16 cellular contexts compared by ENCODE assay signal in the genomic region with DNA sequence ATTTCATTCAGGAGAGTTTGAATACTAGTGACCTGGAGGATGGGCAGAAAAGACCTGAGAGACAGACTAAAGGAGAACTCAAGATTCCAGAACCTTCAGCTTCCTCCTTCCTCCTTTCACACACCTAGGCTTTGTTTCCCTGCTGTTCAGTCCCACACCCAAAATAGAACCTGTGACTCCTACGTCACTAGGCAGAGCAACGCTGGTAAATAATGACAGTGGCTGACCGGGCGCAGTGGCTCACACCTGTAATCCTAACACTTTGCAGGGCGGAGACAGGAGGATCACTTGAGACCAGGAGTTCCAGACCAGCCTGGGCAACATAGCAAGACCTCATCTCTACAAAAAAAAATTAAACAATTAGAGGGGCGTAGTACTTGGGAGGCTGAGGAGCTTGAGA.
A peak's percentile ranks its signal among the peaks of the same experiment; 100 is the strongest.
DNase-seq lines count a peak whose midpoint lies in the region; ATAC-seq, FAIRE-seq and TF ChIP-seq lines count a peak whose summit lies in the region.
"Had no signal": no experiment of that assay in that cellular context is flagged by ENCODE, and none has a peak within 500 bp of the region (broad histone marks: within the 10 kb centered on the region; RNA-seq: fewer than 3 reads in every experiment).

No MANE protein-coding gene starts in this region.

- no peak for TF ChIP-seq CTCF in HepG2 (CRISPR knock-in tag; IDR thresholded peaks at IDR 0.05)
- no peak for TF ChIP-seq CTCF in right lobe of liver (IDR thresholded peaks at IDR 0.05)
- TF ChIP-seq CTCF in mucosa of descending colon (IDR thresholded peaks at IDR 0.05), result no peak
- TF ChIP-seq CTCF in smooth muscle cell (IDR thresholded peaks at IDR 0.05; ENCODE audit: borderline replicate concordance, insufficient read depth, poor library complexity, severe bottlenecking), result no peak
- TF ChIP-seq CTCF in GM13976 (IDR thresholded peaks at IDR 0.05; ENCODE audit: borderline replicate concordance, control extremely low read depth, extremely low read depth, insufficient read depth, missing control alignments), result no peak

- CTCF ChIA-PET in HepG2 (lab: Yijun Ruan, JAX; ENCODE audit: low intra/inter-chr PET ratio, low total read pairs), result no interaction called here

- no peak overlapping the region for H3K4me2 ChIP-seq in HepG2 (ENCODE audit: low read depth, low read length)
- H3K4me2 ChIP-seq in smooth muscle cell, result no peak overlapping the region

- no peak for TF ChIP-seq EP300 in HepG2 (IDR thresholded peaks at IDR 0.05; ENCODE audit: low read depth in 2 of 2, low read length in 2 of 2)
- no peak for TF ChIP-seq EP300 in HepG2 (CRISPR knock-in tag; IDR thresholded peaks at IDR 0.05; ENCODE audit: borderline replicate concordance)

- TF ChIP-seq POLR2A in HepG2 (IDR thresholded peaks at IDR 0.05; ENCODE audit: insufficient read depth in 1 of 2, low read depth in 2 of 2, low read length in 2 of 2) (no peak), right lobe of liver (IDR thresholded peaks at IDR 0.05) (no peak)

- no peaks in the 10 kb centered on the region for H3F3A ChIP-seq in smooth muscle cell (ENCODE audit: low read depth)

- H4K20me1 ChIP-seq in HepG2 (ENCODE audit: insufficient read depth, low read length) (no peaks in the 10 kb centered on the region), smooth muscle cell (ENCODE audit: low read depth) (no peaks in the 10 kb centered on the region)

- in situ Hi-C loops in HepG2 (cut with HindIII; ENCODE audit: extremely low pct_ligation_motif_present, low pct_unique_long_range_greater_than_20kb), result no loop called here
- in situ Hi-C loops in GM13976 (cut with MboI; ENCODE audit: low sequenced_read_pairs, unreplicated experiment), result no loop called here

- peaks cover 22 to 85% of the 10 kb centered on the region in 2 experiments for H3K27me3 ChIP-seq in HepG2 (ENCODE audit: control insufficient read depth in 1 of 2, insufficient read depth in 2 of 2, low read length in 2 of 2)
- no peaks in the 10 kb centered on the region for H3K27me3 ChIP-seq in right lobe of liver
- no peaks in the 10 kb centered on the region for H3K27me3 ChIP-seq in smooth muscle cell (ENCODE audit: low read depth)

- H3K79me2 ChIP-seq in HepG2 (ENCODE audit: insufficient read depth, low read length) (no peaks in the 10 kb centered on the region), smooth muscle cell (ENCODE audit: low read depth) (no peaks in the 10 kb centered on the region)

- FAIRE-seq in HepG2 (lab: Jason Lieb, UNC), result no peak
- FAIRE-seq: GM18507 had no signal

- WGBS in HepG2 (ENCODE audit: low lambda C conversion rate), result 9% methylated on average over 6 of the region's 6 CpGs
- WGBS in right lobe of liver (ENCODE audit: insufficient coverage, low coverage, low lambda C conversion rate, missing lambda C conversion rate), result 52% methylated on average over 6 of the region's 6 CpGs
- WGBS in smooth muscle cell (ENCODE audit: low lambda C conversion rate), result 97% methylated on average over 6 of the region's 6 CpGs

- no peak overlapping the region for H2AFZ ChIP-seq in HepG2 (ENCODE audit: low read length)
- H2AFZ ChIP-seq in smooth muscle cell (ENCODE audit: low read depth), result no peak overlapping the region

- BruUV-seq in HepG2 (replicated peaks; lab: Mats Ljungman, UMichigan), result no TSS peak

- H3K27ac ChIP-seq in HepG2 (ENCODE audit: extremely low read length, insufficient read depth, low read length), result no peak overlapping the region
- no peak overlapping the region for H3K27ac ChIP-seq in right lobe of liver
- H3K27ac ChIP-seq in smooth muscle cell (ENCODE audit: low read depth), result peak overlapping the region; percentile 30

- H3K9ac ChIP-seq in HepG2 (ENCODE audit: insufficient read depth, low read depth, low read length) (no peak overlapping the region), smooth muscle cell (ENCODE audit: low read depth) (no peak overlapping the region)

- POLR2A ChIA-PET in HepG2 (lab: Yijun Ruan, JAX), result no interaction called here

- no peaks in the 10 kb centered on the region for H3K9me3 ChIP-seq in HepG2 (ENCODE audit: low read length)
- no peaks in the 10 kb centered on the region for H3K9me3 ChIP-seq in right lobe of liver
- no peaks in the 10 kb centered on the region for H3K9me3 ChIP-seq in mucosa of descending colon
- no peaks in the 10 kb centered on the region for H3K9me3 ChIP-seq in smooth muscle cell (replicated peaks; ENCODE audit: low read depth)

- intact Hi-C loops in HepG2 (cut with micrococcal nuclease; ENCODE audit: unreplicated experiment), result no loop called here
- intact Hi-C loops in right lobe of liver (cut with DNase I), result no loop called here
- intact Hi-C loops in mucosa of descending colon (cut with DNase I, micrococcal nuclease), result no loop called here

- ATAC-seq in HepG2 (no peak), right lobe of liver (no peak), mucosa of descending colon (peak; percentile 90)

- H3K36me3 ChIP-seq in HepG2 (replicated peaks in 1 of 2; ENCODE audit: control insufficient read depth in 1 of 2, insufficient read depth in 2 of 2, low read length in 2 of 2) (no peaks in the 10 kb centered on the region), right lobe of liver (no peaks in the 10 kb centered on the region), mucosa of descending colon (ENCODE audit: low read depth) (no peaks in the 10 kb centered on the region), smooth muscle cell (ENCODE audit: low read depth) (no peaks in the 10 kb centered on the region)

- no peak for TF ChIP-seq RAD21 in HepG2 (CRISPR knock-in tag; IDR thresholded peaks at IDR 0.05)

- H3K4me3 ChIP-seq in HepG2 (replicated peaks in 1 of 3; ENCODE audit: insufficient read depth in 1 of 3, low read depth in 2 of 3, low read length in 3 of 3) (no peak overlapping the region), right lobe of liver (no peak overlapping the region), mucosa of descending colon (no peak overlapping the region), smooth muscle cell (no peak overlapping the region)

- DNase-seq in HepG2 (ENCODE audit: low spot score) (no peak), right lobe of liver (no peak), mucosa of descending colon (peak in 2 of 3 donors; percentile 57 to 63), smooth muscle cell (lab: John Stamatoyannopoulos, UW; ENCODE audit: unreplicated experiment) (no peak), GM13976 (ENCODE audit: low spot score) (no peak), retina (no peak)
- DNase-seq in activated CD4-positive, alpha-beta T cell treated with anti-CD3 and anti-CD28 coated beads, Interleukin-2, amount 50 U/mL, for 1 hour, result no peak
- DNase-seq: 8988T; AML-193; C1 segment of cervical spinal cord; Calu3; CD4-positive, alpha-beta T cell; DMS 273 treated with DMSO at 0.1 percent for 48 hours; GOT3; H9 had no signal

- no peaks in the 10 kb centered on the region for H3K4me1 ChIP-seq in HepG2 (ENCODE audit: insufficient read depth, low read length)
- no peaks in the 10 kb centered on the region for H3K4me1 ChIP-seq in right lobe of liver
- no peaks in the 10 kb centered on the region for H3K4me1 ChIP-seq in mucosa of descending colon (ENCODE audit: low read depth)
- peaks cover 6% of the 10 kb centered on the region for H3K4me1 ChIP-seq in smooth muscle cell (ENCODE audit: low read depth)

TF ChIP-seq in HepG2, 621 proteins besides CTCF, POLR2A, EP300 and RAD21:
- no peak for TF ChIP-seq ZBTB7A (CRISPR knock-in tag; IDR thresholded peaks at IDR 0.05)
- 0 out of 2 replicates have a peak, but pooled peaks have one; percentile 21 for TF ChIP-seq CREB1 (IDR thresholded peaks at IDR 0.05)
- TF ChIP-seq CREB1 (CRISPR knock-in tag; IDR thresholded peaks at IDR 0.05), result no peak
- TF ChIP-seq MZF1 (CRISPR knock-in tag; IDR thresholded peaks at IDR 0.05; ENCODE audit: borderline replicate concordance), result no peak

Comparison
In these comparisons a context has a peak if more than half of its experiments do, and no peak if none do; other contexts are left out.
1. DNase-seq: peak in mucosa of descending colon (2 of 3); none in HepG2 (single experiment), right lobe of liver (0 of 3), smooth muscle cell (single experiment), GM13976 (single experiment), activated CD4-positive, alpha-beta T cell treated with anti-CD3 and anti-CD28 coated beads, Interleukin-2, amount 50 U/mL, for 1 hour (single experiment) and retina (single experiment).